Comparison of ENCODE assay signal across 3 cellular contexts in the genomic region with DNA sequence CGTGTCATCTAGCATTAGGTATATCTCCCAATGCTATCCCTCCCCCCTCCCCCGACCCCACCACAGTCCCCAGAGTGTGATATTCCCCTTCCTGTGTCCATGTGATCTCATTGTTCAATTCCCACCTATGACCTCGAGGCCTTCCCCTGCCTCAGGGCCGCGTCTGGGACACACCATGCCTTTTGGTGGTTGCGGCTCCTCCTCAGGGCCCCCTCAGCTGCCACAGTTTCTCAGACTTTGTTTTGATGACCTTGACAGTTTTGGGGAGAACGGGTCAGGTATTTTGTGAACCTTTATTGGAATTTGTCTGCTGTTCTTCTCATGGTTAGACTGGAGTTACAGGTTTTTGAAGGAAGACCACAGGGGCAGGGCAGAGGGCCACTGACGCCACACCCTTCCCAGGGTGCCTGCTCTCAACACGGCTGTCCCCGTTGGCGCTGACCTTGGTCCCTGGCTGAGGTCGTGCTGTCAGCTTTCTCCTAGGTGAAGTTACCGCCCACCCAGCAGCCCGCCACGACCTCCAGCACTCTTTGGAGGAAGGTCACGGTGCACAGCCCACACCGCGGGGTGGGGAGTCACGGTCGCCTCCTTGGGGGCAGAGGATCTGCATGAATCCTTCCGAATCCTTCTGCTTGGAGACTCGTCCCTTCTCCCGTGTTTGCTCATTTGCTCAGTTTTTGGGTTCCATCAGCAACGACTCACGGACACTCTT.
TF ChIP-seq lines count a peak whose summit lies in the region.

No MANE protein-coding gene starts in this region.

TF ChIP-seq in WTC11, 78 proteins besides CTCF, POLR2A, EP300 and RAD21:
- TF ChIP-seq, protein P1, sequence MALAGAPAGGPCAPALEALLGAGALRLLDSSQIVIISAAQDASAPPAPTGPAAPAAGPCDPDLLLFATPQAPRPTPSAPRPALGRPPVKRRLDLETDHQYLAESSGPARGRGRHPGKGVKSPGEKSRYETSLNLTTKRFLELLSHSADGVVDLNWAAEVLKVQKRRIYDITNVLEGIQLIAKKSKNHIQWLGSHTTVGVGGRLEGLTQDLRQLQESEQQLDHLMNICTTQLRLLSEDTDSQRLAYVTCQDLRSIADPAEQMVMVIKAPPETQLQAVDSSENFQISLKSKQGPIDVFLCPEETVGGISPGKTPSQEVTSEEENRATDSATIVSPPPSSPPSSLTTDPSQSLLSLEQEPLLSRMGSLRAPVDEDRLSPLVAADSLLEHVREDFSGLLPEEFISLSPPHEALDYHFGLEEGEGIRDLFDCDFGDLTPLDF (CRISPR knock-in tag; IDR thresholded peaks at IDR 0.05): no peak

TF ChIP-seq in HepG2, 621 proteins besides CTCF, POLR2A, EP300 and RAD21 (continues in another document):
- peak; percentile 27 to 59; a peak in 3 of 4 replicates for TF ChIP-seq MAFK (conservative IDR thresholded peaks at IDR 0.05 in 1 of 2, IDR thresholded peaks at IDR 0.05 in 1 of 2; ENCODE audit: low read length in 2 of 2)
- TF ChIP-seq, protein P2, sequence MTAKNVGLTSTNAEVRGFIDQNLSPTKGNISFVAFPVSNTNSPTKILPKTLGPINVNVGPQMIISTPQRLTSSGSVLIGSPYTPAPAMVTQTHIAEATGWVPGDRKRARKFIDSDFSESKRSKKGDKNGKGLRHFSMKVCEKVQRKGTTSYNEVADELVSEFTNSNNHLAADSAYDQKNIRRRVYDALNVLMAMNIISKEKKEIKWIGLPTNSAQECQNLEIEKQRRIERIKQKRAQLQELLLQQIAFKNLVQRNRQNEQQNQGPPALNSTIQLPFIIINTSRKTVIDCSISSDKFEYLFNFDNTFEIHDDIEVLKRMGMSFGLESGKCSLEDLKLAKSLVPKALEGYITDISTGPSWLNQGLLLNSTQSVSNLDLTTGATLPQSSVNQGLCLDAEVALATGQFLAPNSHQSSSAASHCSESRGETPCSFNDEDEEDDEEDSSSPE (CRISPR knock-in tag; IDR thresholded peaks at IDR 0.05): no peak
- peak; percentile 21; the same call in 1 of the 2 replicates for TF ChIP-seq MAFF (IDR thresholded peaks at IDR 0.05; ENCODE audit: low read depth, low read length)
- no peak for TF ChIP-seq ZSCAN20 (CRISPR knock-in tag; IDR thresholded peaks at IDR 0.05; ENCODE audit: borderline replicate concordance)
- TF ChIP-seq, protein P3, sequence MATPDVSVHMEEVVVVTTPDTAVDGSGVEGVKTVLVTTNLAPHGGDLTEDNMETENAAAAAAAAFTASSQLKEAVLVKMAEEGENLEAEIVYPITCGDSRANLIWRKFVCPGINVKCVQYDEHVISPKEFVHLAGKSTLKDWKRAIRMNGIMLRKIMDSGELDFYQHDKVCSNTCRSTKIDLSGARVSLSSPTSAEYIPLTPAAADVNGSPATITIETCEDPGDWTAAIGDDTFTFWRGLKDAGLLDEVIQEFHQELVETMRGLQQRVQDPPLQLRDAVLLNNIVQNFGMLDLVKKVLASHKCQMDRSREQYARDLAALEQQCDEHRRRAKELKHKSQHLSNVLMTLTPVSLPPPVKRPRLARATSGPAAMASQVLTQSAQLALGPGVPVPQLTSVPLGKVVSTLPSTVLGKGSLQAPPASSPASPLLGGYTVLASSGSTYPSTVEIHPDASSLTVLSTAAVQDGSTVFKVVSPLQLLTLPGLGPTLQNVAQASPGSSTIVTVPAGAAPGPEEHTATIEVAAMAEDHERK (CRISPR knock-in tag; IDR thresholded peaks at IDR 0.05; ENCODE audit: low read depth): no peak
- TF ChIP-seq ZNF441 (CRISPR knock-in tag; IDR thresholded peaks at IDR 0.05; ENCODE audit: borderline replicate concordance): no peak
- TF ChIP-seq, protein P4, sequence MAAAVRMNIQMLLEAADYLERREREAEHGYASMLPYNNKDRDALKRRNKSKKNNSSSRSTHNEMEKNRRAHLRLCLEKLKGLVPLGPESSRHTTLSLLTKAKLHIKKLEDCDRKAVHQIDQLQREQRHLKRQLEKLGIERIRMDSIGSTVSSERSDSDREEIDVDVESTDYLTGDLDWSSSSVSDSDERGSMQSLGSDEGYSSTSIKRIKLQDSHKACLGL (CRISPR knock-in tag; IDR thresholded peaks at IDR 0.05): no peak
- TF ChIP-seq ZNF138 (CRISPR knock-in tag; IDR thresholded peaks at IDR 0.05; ENCODE audit: low read depth): no peak
- no peak for TF ChIP-seq MBNL3 (CRISPR knock-in tag; conservative IDR thresholded peaks at IDR 0.05)
- no peak for TF ChIP-seq EEA1 (CRISPR knock-in tag; IDR thresholded peaks at IDR 0.05; ENCODE audit: borderline replicate concordance)
- TF ChIP-seq, protein P5, sequence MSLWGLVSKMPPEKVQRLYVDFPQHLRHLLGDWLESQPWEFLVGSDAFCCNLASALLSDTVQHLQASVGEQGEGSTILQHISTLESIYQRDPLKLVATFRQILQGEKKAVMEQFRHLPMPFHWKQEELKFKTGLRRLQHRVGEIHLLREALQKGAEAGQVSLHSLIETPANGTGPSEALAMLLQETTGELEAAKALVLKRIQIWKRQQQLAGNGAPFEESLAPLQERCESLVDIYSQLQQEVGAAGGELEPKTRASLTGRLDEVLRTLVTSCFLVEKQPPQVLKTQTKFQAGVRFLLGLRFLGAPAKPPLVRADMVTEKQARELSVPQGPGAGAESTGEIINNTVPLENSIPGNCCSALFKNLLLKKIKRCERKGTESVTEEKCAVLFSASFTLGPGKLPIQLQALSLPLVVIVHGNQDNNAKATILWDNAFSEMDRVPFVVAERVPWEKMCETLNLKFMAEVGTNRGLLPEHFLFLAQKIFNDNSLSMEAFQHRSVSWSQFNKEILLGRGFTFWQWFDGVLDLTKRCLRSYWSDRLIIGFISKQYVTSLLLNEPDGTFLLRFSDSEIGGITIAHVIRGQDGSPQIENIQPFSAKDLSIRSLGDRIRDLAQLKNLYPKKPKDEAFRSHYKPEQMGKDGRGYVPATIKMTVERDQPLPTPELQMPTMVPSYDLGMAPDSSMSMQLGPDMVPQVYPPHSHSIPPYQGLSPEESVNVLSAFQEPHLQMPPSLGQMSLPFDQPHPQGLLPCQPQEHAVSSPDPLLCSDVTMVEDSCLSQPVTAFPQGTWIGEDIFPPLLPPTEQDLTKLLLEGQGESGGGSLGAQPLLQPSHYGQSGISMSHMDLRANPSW (CRISPR knock-in tag; IDR thresholded peaks at IDR 0.05; ENCODE audit: borderline replicate concordance): no peak
- TF ChIP-seq, protein P6, sequence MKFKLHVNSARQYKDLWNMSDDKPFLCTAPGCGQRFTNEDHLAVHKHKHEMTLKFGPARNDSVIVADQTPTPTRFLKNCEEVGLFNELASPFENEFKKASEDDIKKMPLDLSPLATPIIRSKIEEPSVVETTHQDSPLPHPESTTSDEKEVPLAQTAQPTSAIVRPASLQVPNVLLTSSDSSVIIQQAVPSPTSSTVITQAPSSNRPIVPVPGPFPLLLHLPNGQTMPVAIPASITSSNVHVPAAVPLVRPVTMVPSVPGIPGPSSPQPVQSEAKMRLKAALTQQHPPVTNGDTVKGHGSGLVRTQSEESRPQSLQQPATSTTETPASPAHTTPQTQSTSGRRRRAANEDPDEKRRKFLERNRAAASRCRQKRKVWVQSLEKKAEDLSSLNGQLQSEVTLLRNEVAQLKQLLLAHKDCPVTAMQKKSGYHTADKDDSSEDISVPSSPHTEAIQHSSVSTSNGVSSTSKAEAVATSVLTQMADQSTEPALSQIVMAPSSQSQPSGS (CRISPR knock-in tag; IDR thresholded peaks at IDR 0.05): no peak
- TF ChIP-seq, protein P7, sequence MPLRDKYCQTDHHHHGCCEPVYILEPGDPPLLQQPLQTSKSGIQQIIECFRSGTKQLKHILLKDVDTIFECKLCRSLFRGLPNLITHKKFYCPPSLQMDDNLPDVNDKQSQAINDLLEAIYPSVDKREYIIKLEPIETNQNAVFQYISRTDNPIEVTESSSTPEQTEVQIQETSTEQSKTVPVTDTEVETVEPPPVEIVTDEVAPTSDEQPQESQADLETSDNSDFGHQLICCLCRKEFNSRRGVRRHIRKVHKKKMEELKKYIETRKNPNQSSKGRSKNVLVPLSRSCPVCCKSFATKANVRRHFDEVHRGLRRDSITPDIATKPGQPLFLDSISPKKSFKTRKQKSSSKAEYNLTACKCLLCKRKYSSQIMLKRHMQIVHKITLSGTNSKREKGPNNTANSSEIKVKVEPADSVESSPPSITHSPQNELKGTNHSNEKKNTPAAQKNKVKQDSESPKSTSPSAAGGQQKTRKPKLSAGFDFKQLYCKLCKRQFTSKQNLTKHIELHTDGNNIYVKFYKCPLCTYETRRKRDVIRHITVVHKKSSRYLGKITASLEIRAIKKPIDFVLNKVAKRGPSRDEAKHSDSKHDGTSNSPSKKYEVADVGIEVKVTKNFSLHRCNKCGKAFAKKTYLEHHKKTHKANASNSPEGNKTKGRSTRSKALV (CRISPR knock-in tag; IDR thresholded peaks at IDR 0.05): no peak

TF ChIP-seq in GM23338, 12 proteins besides CTCF, POLR2A, EP300 and RAD21 (continues in another document):
- TF ChIP-seq, protein P8, sequence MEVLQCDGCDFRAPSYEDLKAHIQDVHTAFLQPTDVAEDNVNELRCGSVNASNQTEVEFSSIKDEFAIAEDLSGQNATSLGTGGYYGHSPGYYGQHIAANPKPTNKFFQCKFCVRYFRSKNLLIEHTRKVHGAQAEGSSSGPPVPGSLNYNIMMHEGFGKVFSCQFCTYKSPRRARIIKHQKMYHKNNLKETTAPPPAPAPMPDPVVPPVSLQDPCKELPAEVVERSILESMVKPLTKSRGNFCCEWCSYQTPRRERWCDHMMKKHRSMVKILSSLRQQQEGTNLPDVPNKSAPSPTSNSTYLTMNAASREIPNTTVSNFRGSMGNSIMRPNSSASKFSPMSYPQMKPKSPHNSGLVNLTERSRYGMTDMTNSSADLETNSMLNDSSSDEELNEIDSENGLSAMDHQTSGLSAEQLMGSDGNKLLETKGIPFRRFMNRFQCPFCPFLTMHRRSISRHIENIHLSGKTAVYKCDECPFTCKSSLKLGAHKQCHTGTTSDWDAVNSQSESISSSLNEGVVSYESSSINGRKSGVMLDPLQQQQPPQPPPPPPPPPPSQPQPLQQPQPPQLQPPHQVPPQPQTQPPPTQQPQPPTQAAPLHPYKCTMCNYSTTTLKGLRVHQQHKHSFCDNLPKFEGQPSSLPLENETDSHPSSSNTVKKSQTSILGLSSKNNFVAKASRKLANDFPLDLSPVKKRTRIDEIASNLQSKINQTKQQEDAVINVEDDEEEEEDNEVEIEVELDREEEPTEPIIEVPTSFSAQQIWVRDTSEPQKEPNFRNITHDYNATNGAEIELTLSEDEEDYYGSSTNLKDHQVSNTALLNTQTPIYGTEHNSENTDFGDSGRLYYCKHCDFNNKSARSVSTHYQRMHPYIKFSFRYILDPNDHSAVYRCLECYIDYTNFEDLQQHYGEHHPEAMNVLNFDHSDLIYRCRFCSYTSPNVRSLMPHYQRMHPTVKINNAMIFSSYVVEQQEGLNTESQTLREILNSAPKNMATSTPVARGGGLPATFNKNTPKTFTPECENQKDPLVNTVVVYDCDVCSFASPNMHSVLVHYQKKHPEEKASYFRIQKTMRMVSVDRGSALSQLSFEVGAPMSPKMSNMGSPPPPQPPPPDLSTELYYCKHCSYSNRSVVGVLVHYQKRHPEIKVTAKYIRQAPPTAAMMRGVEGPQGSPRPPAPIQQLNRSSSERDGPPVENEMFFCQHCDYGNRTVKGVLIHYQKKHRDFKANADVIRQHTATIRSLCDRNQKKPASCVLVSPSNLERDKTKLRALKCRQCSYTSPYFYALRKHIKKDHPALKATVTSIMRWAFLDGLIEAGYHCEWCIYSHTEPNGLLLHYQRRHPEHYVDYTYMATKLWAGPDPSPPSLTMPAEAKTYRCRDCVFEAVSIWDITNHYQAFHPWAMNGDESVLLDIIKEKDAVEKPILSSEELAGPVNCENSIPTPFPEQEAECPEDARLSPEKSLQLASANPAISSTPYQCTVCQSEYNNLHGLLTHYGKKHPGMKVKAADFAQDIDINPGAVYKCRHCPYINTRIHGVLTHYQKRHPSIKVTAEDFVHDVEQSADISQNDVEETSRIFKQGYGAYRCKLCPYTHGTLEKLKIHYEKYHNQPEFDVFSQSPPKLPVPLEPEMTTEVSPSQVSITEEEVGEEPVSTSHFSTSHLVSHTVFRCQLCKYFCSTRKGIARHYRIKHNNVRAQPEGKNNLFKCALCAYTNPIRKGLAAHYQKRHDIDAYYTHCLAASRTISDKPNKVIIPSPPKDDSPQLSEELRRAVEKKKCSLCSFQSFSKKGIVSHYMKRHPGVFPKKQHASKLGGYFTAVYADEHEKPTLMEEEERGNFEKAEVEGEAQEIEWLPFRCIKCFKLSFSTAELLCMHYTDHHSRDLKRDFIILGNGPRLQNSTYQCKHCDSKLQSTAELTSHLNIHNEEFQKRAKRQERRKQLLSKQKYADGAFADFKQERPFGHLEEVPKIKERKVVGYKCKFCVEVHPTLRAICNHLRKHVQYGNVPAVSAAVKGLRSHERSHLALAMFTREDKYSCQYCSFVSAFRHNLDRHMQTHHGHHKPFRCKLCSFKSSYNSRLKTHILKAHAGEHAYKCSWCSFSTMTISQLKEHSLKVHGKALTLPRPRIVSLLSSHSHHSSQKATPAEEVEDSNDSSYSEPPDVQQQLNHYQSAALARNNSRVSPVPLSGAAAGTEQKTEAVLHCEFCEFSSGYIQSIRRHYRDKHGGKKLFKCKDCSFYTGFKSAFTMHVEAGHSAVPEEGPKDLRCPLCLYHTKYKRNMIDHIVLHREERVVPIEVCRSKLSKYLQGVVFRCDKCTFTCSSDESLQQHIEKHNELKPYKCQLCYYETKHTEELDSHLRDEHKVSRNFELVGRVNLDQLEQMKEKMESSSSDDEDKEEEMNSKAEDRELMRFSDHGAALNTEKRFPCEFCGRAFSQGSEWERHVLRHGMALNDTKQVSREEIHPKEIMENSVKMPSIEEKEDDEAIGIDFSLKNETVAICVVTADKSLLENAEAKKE (CRISPR knock-in tag; IDR thresholded peaks at IDR 0.05): no peak
- TF ChIP-seq, protein P9, sequence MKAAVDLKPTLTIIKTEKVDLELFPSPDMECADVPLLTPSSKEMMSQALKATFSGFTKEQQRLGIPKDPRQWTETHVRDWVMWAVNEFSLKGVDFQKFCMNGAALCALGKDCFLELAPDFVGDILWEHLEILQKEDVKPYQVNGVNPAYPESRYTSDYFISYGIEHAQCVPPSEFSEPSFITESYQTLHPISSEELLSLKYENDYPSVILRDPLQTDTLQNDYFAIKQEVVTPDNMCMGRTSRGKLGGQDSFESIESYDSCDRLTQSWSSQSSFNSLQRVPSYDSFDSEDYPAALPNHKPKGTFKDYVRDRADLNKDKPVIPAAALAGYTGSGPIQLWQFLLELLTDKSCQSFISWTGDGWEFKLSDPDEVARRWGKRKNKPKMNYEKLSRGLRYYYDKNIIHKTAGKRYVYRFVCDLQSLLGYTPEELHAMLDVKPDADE (IDR thresholded peaks at IDR 0.05): no peak
- TF ChIP-seq ZNF331 (CRISPR knock-in tag; IDR thresholded peaks at IDR 0.05; ENCODE audit: low read depth) (no peak), EZH2 (IDR thresholded peaks at IDR 0.05; ENCODE audit: low read depth, unreplicated experiment) (no peak), CREB1 (CRISPR knock-in tag; IDR thresholded peaks at IDR 0.05; ENCODE audit: low read depth) (no peak)
- TF ChIP-seq, protein P10, sequence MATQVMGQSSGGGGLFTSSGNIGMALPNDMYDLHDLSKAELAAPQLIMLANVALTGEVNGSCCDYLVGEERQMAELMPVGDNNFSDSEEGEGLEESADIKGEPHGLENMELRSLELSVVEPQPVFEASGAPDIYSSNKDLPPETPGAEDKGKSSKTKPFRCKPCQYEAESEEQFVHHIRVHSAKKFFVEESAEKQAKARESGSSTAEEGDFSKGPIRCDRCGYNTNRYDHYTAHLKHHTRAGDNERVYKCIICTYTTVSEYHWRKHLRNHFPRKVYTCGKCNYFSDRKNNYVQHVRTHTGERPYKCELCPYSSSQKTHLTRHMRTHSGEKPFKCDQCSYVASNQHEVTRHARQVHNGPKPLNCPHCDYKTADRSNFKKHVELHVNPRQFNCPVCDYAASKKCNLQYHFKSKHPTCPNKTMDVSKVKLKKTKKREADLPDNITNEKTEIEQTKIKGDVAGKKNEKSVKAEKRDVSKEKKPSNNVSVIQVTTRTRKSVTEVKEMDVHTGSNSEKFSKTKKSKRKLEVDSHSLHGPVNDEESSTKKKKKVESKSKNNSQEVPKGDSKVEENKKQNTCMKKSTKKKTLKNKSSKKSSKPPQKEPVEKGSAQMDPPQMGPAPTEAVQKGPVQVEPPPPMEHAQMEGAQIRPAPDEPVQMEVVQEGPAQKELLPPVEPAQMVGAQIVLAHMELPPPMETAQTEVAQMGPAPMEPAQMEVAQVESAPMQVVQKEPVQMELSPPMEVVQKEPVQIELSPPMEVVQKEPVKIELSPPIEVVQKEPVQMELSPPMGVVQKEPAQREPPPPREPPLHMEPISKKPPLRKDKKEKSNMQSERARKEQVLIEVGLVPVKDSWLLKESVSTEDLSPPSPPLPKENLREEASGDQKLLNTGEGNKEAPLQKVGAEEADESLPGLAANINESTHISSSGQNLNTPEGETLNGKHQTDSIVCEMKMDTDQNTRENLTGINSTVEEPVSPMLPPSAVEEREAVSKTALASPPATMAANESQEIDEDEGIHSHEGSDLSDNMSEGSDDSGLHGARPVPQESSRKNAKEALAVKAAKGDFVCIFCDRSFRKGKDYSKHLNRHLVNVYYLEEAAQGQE (IDR thresholded peaks at IDR 0.05; ENCODE audit: unreplicated experiment): no peak
